Comparison of ENCODE assay signal across 9 cellular contexts in the genomic region with DNA sequence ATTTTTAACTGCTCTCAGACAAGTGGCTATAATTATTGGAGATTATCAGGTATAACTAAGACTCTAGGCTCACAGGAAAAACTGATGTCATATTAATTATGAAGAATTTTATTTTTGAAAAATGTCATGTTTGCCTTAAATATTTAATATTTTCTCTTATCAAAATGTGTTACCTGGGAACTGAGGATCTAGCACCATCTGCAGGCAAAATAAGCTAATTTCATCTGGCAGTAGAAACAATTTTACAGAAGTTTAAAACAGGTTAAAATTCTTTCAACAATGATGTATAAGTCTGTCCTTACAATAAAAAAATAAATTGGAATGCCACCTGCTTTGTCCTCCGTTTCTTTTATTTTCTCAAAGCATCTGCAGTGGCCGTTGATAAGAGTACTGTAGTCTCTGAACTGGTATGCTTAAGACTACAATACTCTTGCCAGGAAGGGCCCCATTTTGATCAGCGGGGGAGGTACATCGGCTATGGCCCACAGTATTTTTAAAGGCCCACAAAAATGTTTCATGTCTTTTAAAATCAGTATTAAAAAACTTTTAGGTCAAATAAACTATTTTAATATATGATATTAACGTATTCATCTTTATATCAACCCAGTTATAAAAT.
DNase-seq lines count a peak whose midpoint lies in the region; ATAC-seq and TF ChIP-seq lines count a peak whose summit lies in the region.
"Had no signal": no experiment of that assay in that cellular context is flagged by ENCODE, and none has a peak within 500 bp of the region (broad histone marks: within the 10 kb centered on the region; RNA-seq: fewer than 3 reads in every experiment).

No MANE protein-coding gene starts in this region.

- no peak overlapping the region for H3K4me3 ChIP-seq in AG04450 (ENCODE audit: low read depth, low read length)
- no peak overlapping the region for H3K4me3 ChIP-seq in GM06990 (replicated peaks; ENCODE audit: low read depth, low read length)
- H3K4me3 ChIP-seq in Peyer's patch, result no peak overlapping the region
- H3K4me3 ChIP-seq in esophagus squamous epithelium, result no peak overlapping the region
- no peak overlapping the region for H3K4me3 ChIP-seq in sigmoid colon

- H3K27ac ChIP-seq in AG04450 (ENCODE audit: low read depth, low read length) (no peak overlapping the region), Peyer's patch (no peak overlapping the region), esophagus squamous epithelium (no peak overlapping the region), sigmoid colon (no peak overlapping the region)

- no peaks in the 10 kb centered on the region for H3K27me3 Mint-ChIP-seq in activated CD4-positive, alpha-beta memory T cell treated with anti-CD3 and anti-CD28 coated beads, Interleukin-2, amount 10 ng/mL, durations not matched to agents 7 days and 5 days

- 57% methylated on average over 5 of the region's 5 CpGs for WGBS in esophagus squamous epithelium, 2 donors
- 33 to 66% methylated on average over 5 of the region's 5 CpGs for WGBS in sigmoid colon, 2 donors

- no peaks in the 10 kb centered on the region for H3K9me3 Mint-ChIP-seq in activated CD4-positive, alpha-beta memory T cell treated with anti-CD3 and anti-CD28 coated beads, Interleukin-2, amount 10 ng/mL, durations not matched to agents 7 days and 5 days
- H3K9me3 Mint-ChIP-seq: central memory CD8-positive, alpha-beta T cell had no signal

- intact Hi-C loops in esophagus squamous epithelium (cut with DNase I) (no loop called here), sigmoid colon (cut with DNase I) (loop anchor here (1.0 to 5.0 kb wide), 2 partner anchors 255 to 895 kb away; no protein-coding TSS in a partner anchor)

- ATAC-seq in HG03342 (IDR thresholded peaks at IDR 0.05; ENCODE audit: unreplicated experiment), result no peak
- no peak for ATAC-seq in GM18498 (IDR thresholded peaks at IDR 0.05; ENCODE audit: unreplicated experiment)

- CTCF ChIA-PET in AG04450 (lab: Charles Lee), result interaction anchor here (0.6 to 2.6 kb wide), 11 partner anchors 9 to 895 kb away, joined by 3 to 26 read pairs (median 4); no protein-coding TSS in a partner anchor
- CTCF ChIA-PET in activated CD4-positive, alpha-beta memory T cell treated with anti-CD3 and anti-CD28 coated beads, Interleukin-2, amount 10 ng/mL, durations not matched to agents 7 days and 5 days (lab: Charles Lee), result interaction anchor here (0.7 to 2.0 kb wide), 7 partner anchors 10 to 489 kb away, joined by 3 to 10 read pairs (median 4); a partner anchor contains a TSS

- H3K27me3 ChIP-seq in AG04450 (ENCODE audit: control insufficient read depth, insufficient read depth, low read length) (no peaks in the 10 kb centered on the region), GM06990 (replicated peaks; ENCODE audit: control insufficient read depth, insufficient read depth, low read length) (no peaks in the 10 kb centered on the region), Peyer's patch (no peaks in the 10 kb centered on the region), esophagus squamous epithelium (no peaks in the 10 kb centered on the region), sigmoid colon (no peaks in the 10 kb centered on the region)

- no peaks in the 10 kb centered on the region for H3K36me3 Mint-ChIP-seq in activated CD4-positive, alpha-beta memory T cell treated with anti-CD3 and anti-CD28 coated beads, Interleukin-2, amount 10 ng/mL, durations not matched to agents 7 days and 5 days (ENCODE audit: low read depth)

- TF ChIP-seq POLR2A in Peyer's patch (IDR thresholded peaks at IDR 0.05) (no peak), esophagus squamous epithelium (IDR thresholded peaks at IDR 0.05) (no peak), sigmoid colon (IDR thresholded peaks at IDR 0.05) (no peak)

- H3K36me3 ChIP-seq in GM06990 (ENCODE audit: control insufficient read depth, insufficient read depth, low read length) (no peaks in the 10 kb centered on the region), Peyer's patch (no peaks in the 10 kb centered on the region), esophagus squamous epithelium (no peaks in the 10 kb centered on the region), sigmoid colon (no peaks in the 10 kb centered on the region)

- H3K9me3 ChIP-seq in AG04450 (ENCODE audit: control insufficient read depth, insufficient read depth, low read length) (no peaks in the 10 kb centered on the region), Peyer's patch (no peaks in the 10 kb centered on the region), esophagus squamous epithelium (no peaks in the 10 kb centered on the region), sigmoid colon (no peaks in the 10 kb centered on the region)

- H3K4me3 Mint-ChIP-seq in activated CD4-positive, alpha-beta memory T cell treated with anti-CD3 and anti-CD28 coated beads, Interleukin-2, amount 10 ng/mL, durations not matched to agents 7 days and 5 days, result no peak overlapping the region
- H3K4me3 Mint-ChIP-seq: central memory CD8-positive, alpha-beta T cell had no signal

- peak; percentile 67 for TF ChIP-seq CTCF in AG04450 (IDR thresholded peaks at IDR 0.05; ENCODE audit: low read depth, low read length)
- peak; percentile 49 for TF ChIP-seq CTCF in GM06990 (IDR thresholded peaks at IDR 0.05; ENCODE audit: insufficient read depth, low read length, poor library complexity, severe bottlenecking)
- peak; percentile 23 to 81 (median 70) for TF ChIP-seq CTCF in Peyer's patch (IDR thresholded peaks at IDR 0.05)
- TF ChIP-seq CTCF in esophagus squamous epithelium (IDR thresholded peaks at IDR 0.05), result peak; percentile 46 to 67 (median 57)
- peak; percentile 13 to 63 (median 38) for TF ChIP-seq CTCF in sigmoid colon (IDR thresholded peaks at IDR 0.05)

- POLR2A ChIA-PET in AG04450 (lab: Yijun Ruan, JAX), result no interaction called here
- POLR2A ChIA-PET in activated CD4-positive, alpha-beta memory T cell treated with anti-CD3 and anti-CD28 coated beads, Interleukin-2, amount 10 ng/mL, durations not matched to agents 7 days and 5 days (lab: Charles Lee), result no interaction called here

- H3K4me1 Mint-ChIP-seq in activated CD4-positive, alpha-beta memory T cell treated with anti-CD3 and anti-CD28 coated beads, Interleukin-2, amount 10 ng/mL, durations not matched to agents 7 days and 5 days, result no peaks in the 10 kb centered on the region
- H3K4me1 Mint-ChIP-seq: central memory CD8-positive, alpha-beta T cell had no signal

- TF ChIP-seq EP300 in sigmoid colon (IDR thresholded peaks at IDR 0.05), result no peak

- H3K4me1 ChIP-seq in Peyer's patch (no peaks in the 10 kb centered on the region), esophagus squamous epithelium (no peaks in the 10 kb centered on the region), sigmoid colon (no peaks in the 10 kb centered on the region)

- DNase-seq in AG04450 (ENCODE audit: low read depth, low spot score) (no peak), GM06990 (ENCODE audit: extremely low read depth, insufficient read length) (no peak), Peyer's patch (no peak), esophagus squamous epithelium (lab: John Stamatoyannopoulos, UW) (no peak), sigmoid colon (no peak)
- DNase-seq in activated CD4-positive, alpha-beta memory T cell treated with anti-CD3 and anti-CD28 coated beads, Interleukin-2, amount 10 ng/mL, durations not matched to agents 7 days and 5 days, result no peak

- H3K27ac Mint-ChIP-seq in activated CD4-positive, alpha-beta memory T cell treated with anti-CD3 and anti-CD28 coated beads, Interleukin-2, amount 10 ng/mL, durations not matched to agents 7 days and 5 days, result no peak overlapping the region
